In genomic region chr16:12771341-12771798, GRCh38 we compare ENCODE assay signal across 17 cellular contexts. TPM values are rescaled to one million over a fixed set of nuclear protein-coding genes. Genes with fewer than 3 reads are reported as not detected.
DNase-seq lines count a peak whose midpoint lies in the region; ATAC-seq and TF ChIP-seq lines count a peak whose summit lies in the region.
"Had no signal": no experiment of that assay in that cellular context is flagged by ENCODE, and none has a peak within 500 bp of the region (broad histone marks: within the 10 kb centered on the region; RNA-seq: fewer than 3 reads in every experiment).

No MANE protein-coding gene starts in this region.

- no peak overlapping the region for H2AFZ ChIP-seq in smooth muscle cell (ENCODE audit: low read depth)
- H2AFZ ChIP-seq: GM23338 had no signal

- H3K36me3 ChIP-seq in smooth muscle cell (ENCODE audit: low read depth), result no peaks in the 10 kb centered on the region
- H3K36me3 ChIP-seq: prostate gland had no signal

- H3F3A ChIP-seq in smooth muscle cell (ENCODE audit: low read depth), result no peaks in the 10 kb centered on the region

- H3K27ac ChIP-seq in layer of hippocampus (ENCODE audit: low read depth, low read length) (peak overlapping the region; percentile 86), smooth muscle cell (ENCODE audit: low read depth) (no peak overlapping the region)
- H3K27ac ChIP-seq: KMS-11, left lung, prostate gland had no signal

- 53% methylated on average over 5 of the region's 5 CpGs for WGBS in smooth muscle cell (ENCODE audit: low lambda C conversion rate)

- DNase-seq in SK-MEL-5 (ENCODE audit: low read depth, low spot score), result peak; percentile 95
- DNase-seq in epithelial cell of proximal tubule (ENCODE audit: low read depth), result peak; percentile 68
- DNase-seq in smooth muscle cell (lab: John Stamatoyannopoulos, UW; ENCODE audit: unreplicated experiment), result no peak
- no peak for DNase-seq in activated CD4-positive, alpha-beta T cell treated with anti-CD3 and anti-CD28 coated beads, Interleukin-2, amount 50 U/mL, for 48 hours
- DNase-seq in NCI-H2107 (lab: John Stamatoyannopoulos, UW), result no peak
- DNase-seq: activated CD4-positive, CD25-positive, alpha-beta regulatory T cell treated with anti-CD3 and anti-CD28 coated beads, Interleukin-2, amount 50 U/mL, for 72 hours; activated CD8-positive, alpha-beta memory T cell treated with anti-CD3 and anti-CD28 coated beads, Interleukin-2, amount 10 ng/mL, durations not matched to agents 7 days and 5 days; activated effector memory CD4-positive, alpha-beta T cell treated with anti-CD3 and anti-CD28 coated beads, Interleukin-2, amount 50 U/mL, for 16 hours; cortex of kidney; left lung; NCI-H2227 treated with DMSO at 0.1 percent for 48 hours had no signal

- TF ChIP-seq CTCF in epithelial cell of proximal tubule (conservative IDR thresholded peaks at IDR 0.05; ENCODE audit: low read depth, low read length), result no peak
- no peak for TF ChIP-seq CTCF in smooth muscle cell (IDR thresholded peaks at IDR 0.05; ENCODE audit: borderline replicate concordance, insufficient read depth, poor library complexity, severe bottlenecking)

- peak overlapping the region; percentile 1 for H3K4me2 ChIP-seq in smooth muscle cell
- H3K4me2 ChIP-seq: GM23338, KMS-11 had no signal

- no peak for ATAC-seq in GM21360 (IDR thresholded peaks at IDR 0.05; ENCODE audit: unreplicated experiment)
- ATAC-seq in HG02759 (IDR thresholded peaks at IDR 0.05; ENCODE audit: unreplicated experiment), result no peak
- ATAC-seq: activated CD8-positive, alpha-beta memory T cell treated with anti-CD3 and anti-CD28 coated beads, Interleukin-2, amount 10 ng/mL, durations not matched to agents 7 days and 5 days; GM23338; left lung had no signal

- no peak overlapping the region for H3K4me3 ChIP-seq in epithelial cell of proximal tubule (ENCODE audit: low read depth, low read length)
- no peak overlapping the region for H3K4me3 ChIP-seq in smooth muscle cell
- H3K4me3 ChIP-seq: GM23338, left lung, prostate gland had no signal

- no peak overlapping the region for H3K9ac ChIP-seq in smooth muscle cell (ENCODE audit: low read depth)
- H3K9ac ChIP-seq: KMS-11 had no signal

- in situ Hi-C loops in SK-MEL-5 (cut with HindIII; ENCODE audit: low pct_unique_long_range_greater_than_20kb, low sequenced_read_pairs), result no loop called here

- no peaks in the 10 kb centered on the region for H3K9me3 ChIP-seq in smooth muscle cell (replicated peaks; ENCODE audit: low read depth)
- H3K9me3 ChIP-seq: left lung, prostate gland had no signal

- no peaks in the 10 kb centered on the region for H3K4me1 ChIP-seq in smooth muscle cell (ENCODE audit: low read depth)
- H3K4me1 ChIP-seq: left lung, prostate gland had no signal

- H3K79me2 ChIP-seq in smooth muscle cell (ENCODE audit: low read depth), result no peaks in the 10 kb centered on the region

- H3K27me3 ChIP-seq in layer of hippocampus (ENCODE audit: control insufficient read depth, insufficient read depth, low read length) (no peaks in the 10 kb centered on the region), smooth muscle cell (ENCODE audit: low read depth) (no peaks in the 10 kb centered on the region)
- H3K27me3 ChIP-seq: left lung had no signal

- H4K20me1 ChIP-seq in smooth muscle cell (ENCODE audit: low read depth), result peaks cover 7% of the 10 kb centered on the region

RNA-seq across cellular contexts. Expression of gene CPPED1, which starts 32.3 kb away (rescaled TPM):
- total RNA-seq in SK-MEL-5 (2014; rRNA removed; shearing (Covaris generic)), result 11.5 and 12.4 TPM in 2 replicates
- 11.5 and 13.6 TPM in 2 replicates for polyA plus RNA-seq in SK-MEL-5 (2015; cell fraction: cytosol; rRNA removed)
- 1.2 and 5.6 TPM in 2 replicates for polyA plus RNA-seq in SK-MEL-5 (2015; cell fraction: nucleus; rRNA removed)
- total RNA-seq in epithelial cell of proximal tubule, result 12.9 and 15.0 TPM in 2 replicates
- 20.9 and 35.2 TPM in 2 replicates for total RNA-seq in smooth muscle cell
- 17.2 and 17.7 TPM in 2 replicates for polyA plus RNA-seq in smooth muscle cell

Comparison
In these comparisons a context has a peak if more than half of its experiments do, and no peak if none do; other contexts are left out.
1. DNase-seq: peak in SK-MEL-5 (single experiment) and epithelial cell of proximal tubule (single experiment); none in smooth muscle cell (single experiment), activated CD4-positive, alpha-beta T cell treated with anti-CD3 and anti-CD28 coated beads, Interleukin-2, amount 50 U/mL, for 48 hours (0 of 2) and NCI-H2107 (single experiment).